ENCODE assay signal across 8 cellular contexts in genomic region chr1:9629445-9630201, GRCh38. TPM values are rescaled to one million over a fixed set of nuclear protein-coding genes. Genes with fewer than 3 reads are reported as not detected.
A peak's percentile ranks its signal among the peaks of the same experiment; 100 is the strongest.
DNase-seq lines count a peak whose midpoint lies in the region; ATAC-seq and TF ChIP-seq lines count a peak whose summit lies in the region.

No MANE protein-coding gene starts in this region.

- H3K27me3 ChIP-seq in neural progenitor cell: peaks cover 22% of the 10 kb centered on the region

- H3K4me3 ChIP-seq in neural progenitor cell: no peak overlapping the region

- DNase-seq in activated CD4-positive, alpha-beta T cell treated with anti-CD3 and anti-CD28 coated beads for 48 hours: peak; percentile 87
- DNase-seq in germinal center (ENCODE audit: low spot score) (peak; percentile 83), OCI-M2 (lab: John Stamatoyannopoulos, UW; ENCODE audit: unreplicated experiment) (no peak), DMS53 treated with DMSO at 0.1 percent for 48 hours (lab: John Stamatoyannopoulos, UW; ENCODE audit: unreplicated experiment) (no peak), neural progenitor cell (ENCODE audit: low spot score) (no peak), NCI-H187 treated with DMSO at 0.1 percent for 48 hours (lab: John Stamatoyannopoulos, UW) (no peak)
- DNase-seq in stimulated activated CD8-positive, alpha-beta memory T cell treated with anti-CD3 and anti-CD28 coated beads, Interleukin-12 subunit alpha, Interleukin-12 subunit beta, amount 100 ng/mL, for 24 hours (ENCODE audit: extremely low read depth): peak; percentile 53

- no peaks in the 10 kb centered on the region for H3K9me3 ChIP-seq in neural progenitor cell (ENCODE audit: low read depth)

- H3K4me3 Mint-ChIP-seq in neural progenitor cell: no peak overlapping the region

- H3K27me3 Mint-ChIP-seq in neural progenitor cell (ENCODE audit: insufficient read depth, low read depth): peaks cover 3% of the 10 kb centered on the region

- H3F3A ChIP-seq in neural progenitor cell (ENCODE audit: low read depth): no peaks in the 10 kb centered on the region

- no peak overlapping the region for H3K27ac Mint-ChIP-seq in neural progenitor cell

- peak; percentile 35 for ATAC-seq in HG03103 (IDR thresholded peaks at IDR 0.05; ENCODE audit: low read depth, unreplicated experiment)

- no peaks in the 10 kb centered on the region for H3K79me2 ChIP-seq in neural progenitor cell (ENCODE audit: low read depth)

- no peak overlapping the region for H3K4me2 ChIP-seq in neural progenitor cell

- H3K36me3 Mint-ChIP-seq in neural progenitor cell: no peaks in the 10 kb centered on the region

- H3K36me3 ChIP-seq in neural progenitor cell: no peaks in the 10 kb centered on the region

- peaks cover 8% of the 10 kb centered on the region for H3K4me1 Mint-ChIP-seq in neural progenitor cell

- no peaks in the 10 kb centered on the region for H3K4me1 ChIP-seq in neural progenitor cell

- TF ChIP-seq CTCF in neural progenitor cell (IDR thresholded peaks at IDR 0.05): no peak

- H3K9ac ChIP-seq in neural progenitor cell: no peak overlapping the region

- no peak overlapping the region for H2AFZ ChIP-seq in neural progenitor cell (replicated peaks)

- H4K20me1 ChIP-seq in neural progenitor cell (ENCODE audit: low read depth): no peaks in the 10 kb centered on the region

- no peaks in the 10 kb centered on the region for H3K9me3 Mint-ChIP-seq in neural progenitor cell

- H3K27ac ChIP-seq in neural progenitor cell: no peak overlapping the region

RNA-seq across cellular contexts. Expression of gene PIK3CD, which starts 21.9 kb away (rescaled TPM):
- 5.0 and 8.8 TPM in 2 replicates for total RNA-seq in neural progenitor cell (ENCODE audit: low replicate concordance)

RNA-seq across cellular contexts. Expression of gene TMEM201, which starts 40.9 kb away (rescaled TPM):
- 1.9 and 7.3 TPM in 2 replicates for total RNA-seq in neural progenitor cell (ENCODE audit: low replicate concordance)

Comparison
In these comparisons a context has a peak if more than half of its experiments do, and no peak if none do; other contexts are left out.
1. DNase-seq: peak in activated CD4-positive, alpha-beta T cell treated with anti-CD3 and anti-CD28 coated beads for 48 hours (single experiment), germinal center (single experiment) and stimulated activated CD8-positive, alpha-beta memory T cell treated with anti-CD3 and anti-CD28 coated beads, Interleukin-12 subunit alpha, Interleukin-12 subunit beta, amount 100 ng/mL, for 24 hours (single experiment); none in OCI-M2 (single experiment), DMS53 treated with DMSO at 0.1 percent for 48 hours (single experiment), neural progenitor cell (single experiment) and NCI-H187 treated with DMSO at 0.1 percent for 48 hours (single experiment).